23 cellular contexts compared by ENCODE assay signal in the genomic region with DNA sequence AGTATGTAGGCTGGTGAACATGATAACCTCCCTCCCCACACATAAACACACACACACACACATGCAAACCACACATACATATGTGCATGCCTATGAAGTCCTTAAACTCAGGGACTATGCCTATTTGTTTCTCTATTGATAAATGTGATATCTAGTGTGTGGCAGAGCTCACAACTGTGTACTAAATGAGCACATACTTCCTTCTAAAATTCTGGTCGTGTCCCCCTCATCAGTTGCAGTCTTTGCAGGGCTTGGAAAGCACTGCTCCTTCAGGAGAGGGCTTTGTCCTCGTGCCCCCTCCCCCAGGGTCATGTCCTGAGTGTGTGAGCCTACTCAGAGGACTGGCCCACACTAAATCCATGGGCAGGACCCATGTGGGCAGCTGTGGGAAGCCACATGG.
DNase-seq lines count a peak whose midpoint lies in the region; ATAC-seq and TF ChIP-seq lines count a peak whose summit lies in the region.
"Had no signal": no experiment of that assay in that cellular context is flagged by ENCODE, and none has a peak within 500 bp of the region (broad histone marks: within the 10 kb centered on the region; RNA-seq: fewer than 3 reads in every experiment).

No MANE protein-coding gene starts in this region.

- ATAC-seq in stimulated activated effector memory CD8-positive, alpha-beta T cell treated with anti-CD3 and anti-CD28 coated beads, Interleukin-12 subunit alpha, Interleukin-12 subunit beta, amount 100 ng/mL, for 72 hours: no peak
- ATAC-seq in GM21526 (IDR thresholded peaks at IDR 0.05; ENCODE audit: low FRiP score, unreplicated experiment): no peak
- ATAC-seq: GM12878 had no signal

- TF ChIP-seq CTCF in HEK293 (tag by site-specific recombination; IDR thresholded peaks at IDR 0.05): no peak

- H3K4me3 ChIP-seq in HEK293 (ENCODE audit: low read depth, low read length): no peak overlapping the region
- H3K4me3 ChIP-seq: BLaER1, GM12878 had no signal

- H3K27ac ChIP-seq in HEK293 (ENCODE audit: extremely low read depth, low read depth, low read length): no peak overlapping the region
- H3K27ac ChIP-seq: BLaER1 had no signal

- peaks cover 90% of the 10 kb centered on the region for H3K4me1 Mint-ChIP-seq in activated naive CD4-positive, alpha-beta T cell treated with anti-CD3 and anti-CD28 coated beads, Interleukin-2, amount 50 U/mL, for 24 hours
- peaks cover 76% of the 10 kb centered on the region for H3K4me1 Mint-ChIP-seq in stimulated activated effector memory CD8-positive, alpha-beta T cell treated with anti-CD3 and anti-CD28 coated beads, Interleukin-12 subunit alpha, Interleukin-12 subunit beta, amount 100 ng/mL, for 72 hours

- H3K36me3 ChIP-seq in HEK293 (ENCODE audit: control insufficient read depth in 2 of 2, insufficient read depth in 1 of 2, low read length in 2 of 2): no peaks in the 10 kb centered on the region
- H3K36me3 ChIP-seq: BE2C had no signal

- POLR2A ChIA-PET in HEK293 (lab: Yijun Ruan, JAX): no interaction called here

- DNase-seq in activated naive CD4-positive, alpha-beta T cell treated with anti-CD3 and anti-CD28 coated beads, Interleukin-2, amount 50 U/mL, for 16 hours: no peak
- no peak for DNase-seq in stimulated activated effector memory CD8-positive, alpha-beta T cell treated with anti-CD3 and anti-CD28 coated beads, Interleukin-12 subunit alpha, Interleukin-12 subunit beta, amount 100 ng/mL, for 72 hours (ENCODE audit: low spot score in 2 of 2)
- DNase-seq: 8988T; ACHN; BE2C; C1 segment of cervical spinal cord; CD4-positive, alpha-beta memory T cell; CD4-positive, CD25-positive, alpha-beta regulatory T cell; CD8-positive, alpha-beta memory T cell; COR-L47; DMS 273 treated with DMSO at 0.1 percent for 48 hours; DMS153; DMS53; DMS79; DND-41; EL; GDM1 had no signal

- no peak overlapping the region for H3K4me3 Mint-ChIP-seq in activated naive CD4-positive, alpha-beta T cell treated with anti-CD3 and anti-CD28 coated beads, Interleukin-2, amount 50 U/mL, for 24 hours
- H3K4me3 Mint-ChIP-seq in stimulated activated effector memory CD8-positive, alpha-beta T cell treated with anti-CD3 and anti-CD28 coated beads, Interleukin-12 subunit alpha, Interleukin-12 subunit beta, amount 100 ng/mL, for 72 hours: no peak overlapping the region
- H3K4me3 Mint-ChIP-seq: CD14-positive monocyte had no signal

- no peaks in the 10 kb centered on the region for H3K27me3 Mint-ChIP-seq in activated naive CD4-positive, alpha-beta T cell treated with anti-CD3 and anti-CD28 coated beads, Interleukin-2, amount 50 U/mL, for 24 hours
- H3K27me3 Mint-ChIP-seq: CD4-positive, alpha-beta memory T cell; CD4-positive, CD25-positive, alpha-beta regulatory T cell; CD8-positive, alpha-beta memory T cell had no signal

- peaks cover 23% of the 10 kb centered on the region for H3K4me1 ChIP-seq in HEK293 (ENCODE audit: control insufficient read depth, insufficient read depth, low read length)

- peak overlapping the region; percentile 48 for H3K27ac Mint-ChIP-seq in activated naive CD4-positive, alpha-beta T cell treated with anti-CD3 and anti-CD28 coated beads, Interleukin-2, amount 50 U/mL, for 24 hours
- H3K27ac Mint-ChIP-seq in stimulated activated effector memory CD8-positive, alpha-beta T cell treated with anti-CD3 and anti-CD28 coated beads, Interleukin-12 subunit alpha, Interleukin-12 subunit beta, amount 100 ng/mL, for 72 hours: peak overlapping the region; percentile 90
- H3K27ac Mint-ChIP-seq: CD14-positive monocyte had no signal

- H3K9me3 Mint-ChIP-seq in activated naive CD4-positive, alpha-beta T cell treated with anti-CD3 and anti-CD28 coated beads, Interleukin-2, amount 50 U/mL, for 24 hours: no peaks in the 10 kb centered on the region
- no peaks in the 10 kb centered on the region for H3K9me3 Mint-ChIP-seq in stimulated activated effector memory CD8-positive, alpha-beta T cell treated with anti-CD3 and anti-CD28 coated beads, Interleukin-12 subunit alpha, Interleukin-12 subunit beta, amount 100 ng/mL, for 72 hours
- H3K9me3 Mint-ChIP-seq: CD4-positive, CD25-positive, alpha-beta regulatory T cell; CD8-positive, alpha-beta memory T cell had no signal

- no peaks in the 10 kb centered on the region for H3K9me3 ChIP-seq in HEK293 (ENCODE audit: control insufficient read depth, insufficient read depth, low read depth, low read length)
- H3K9me3 ChIP-seq: BE2C had no signal

- CTCF ChIA-PET in HEK293 (lab: Yijun Ruan, JAX): interaction anchor here (0.7 kb wide), 1 partner anchor 9 kb away, joined by 3 read pairs; no protein-coding TSS in a partner anchor

- peaks cover 22% of the 10 kb centered on the region for H3K36me3 Mint-ChIP-seq in activated naive CD4-positive, alpha-beta T cell treated with anti-CD3 and anti-CD28 coated beads, Interleukin-2, amount 50 U/mL, for 24 hours
- H3K36me3 Mint-ChIP-seq in stimulated activated effector memory CD8-positive, alpha-beta T cell treated with anti-CD3 and anti-CD28 coated beads, Interleukin-12 subunit alpha, Interleukin-12 subunit beta, amount 100 ng/mL, for 72 hours: peaks cover 19% of the 10 kb centered on the region
- H3K36me3 Mint-ChIP-seq: CD4-positive, CD25-positive, alpha-beta regulatory T cell had no signal

TF ChIP-seq in HEK293, 187 proteins besides CTCF, POLR2A, EP300 and RAD21:
- TF ChIP-seq ZNF10 (tag by site-specific recombination; IDR thresholded peaks at IDR 0.05) (peak; percentile 70; the same call in 1 of the 2 replicates), ZNF664 (tag by site-specific recombination; IDR thresholded peaks at IDR 0.05) (peak; percentile 80), ZNF670 (tag by site-specific recombination; IDR thresholded peaks at IDR 0.05; ENCODE audit: low read depth) (no peak)
